Comparison of ENCODE assay signal across 6 cellular contexts in genomic region chr19:2266183-2266993, GRCh38. TPM values are rescaled to one million over a fixed set of nuclear protein-coding genes. Genes with fewer than 3 reads are reported as not detected.
A peak's percentile ranks its signal among the peaks of the same experiment; 100 is the strongest.
DNase-seq lines count a peak whose midpoint lies in the region; ATAC-seq and TF ChIP-seq lines count a peak whose summit lies in the region.

No MANE protein-coding gene starts in this region.

- no peaks in the 10 kb centered on the region for H3K27me3 ChIP-seq in GM23248 (replicated peaks; ENCODE audit: insufficient read depth)
- no peaks in the 10 kb centered on the region for H3K27me3 ChIP-seq in transverse colon

- no peak for TF ChIP-seq POLR2A in transverse colon (IDR thresholded peaks at IDR 0.05)

- H3F3A ChIP-seq in GM23248 (ENCODE audit: insufficient read depth) = no peaks in the 10 kb centered on the region

- H3K9me3 ChIP-seq in GM23248 (ENCODE audit: low read depth) = no peaks in the 10 kb centered on the region
- no peaks in the 10 kb centered on the region for H3K9me3 ChIP-seq in transverse colon

- H3K4me1 ChIP-seq in GM23248 (ENCODE audit: insufficient read depth) (peaks cover 12% of the 10 kb centered on the region; the same call in 1 of the 2 replicates), transverse colon (peaks cover 10 to 34% (median 25%) of the 10 kb centered on the region in 4 donors)

- in situ Hi-C loops in GM23248 (cut with MboI) = no loop called here
- in situ Hi-C loops in transverse colon (cut with MboI; ENCODE audit: low pct_ligation_motif_present in 1 of 4, low pct_unique_long_range_greater_than_20kb in 1 of 4, low sequenced_read_pairs in 3 of 4) = loop anchor here in 1 of 4 donors (25.0 kb wide), 1 partner anchor 104 kb away; the partner anchor contains the start of genes AP3D1 and DOT1L

- H3K4me3 ChIP-seq in GM23248 (peak overlapping the region; percentile 6; the same call in 1 of the 2 replicates), transverse colon (no peak overlapping the region)

- TF ChIP-seq CTCF in transverse colon (IDR thresholded peaks at IDR 0.05) = no peak

- no peaks in the 10 kb centered on the region for H4K20me1 ChIP-seq in GM23248 (ENCODE audit: insufficient read depth)

- H3K9ac ChIP-seq in GM23248 = peak overlapping the region; percentile 20; the same call in 1 of the 2 replicates

- 0 out of 2 replicates have a peak overlapping the region, but pooled peaks have one; percentile 1 for H3K27ac ChIP-seq in GM23248
- peak overlapping the region; percentile 44 to 71 (median 66) for H3K27ac ChIP-seq in transverse colon

- no peak for TF ChIP-seq EP300 in transverse colon (IDR thresholded peaks at IDR 0.05; ENCODE audit: low read depth)

- H3K36me3 ChIP-seq in GM23248 (ENCODE audit: low read depth) (no peaks in the 10 kb centered on the region), transverse colon (no peaks in the 10 kb centered on the region)

- H3K79me2 ChIP-seq in GM23248 (ENCODE audit: insufficient read depth) = peaks cover 35% of the 10 kb centered on the region

- H3K9me2 ChIP-seq in GM23248 (ENCODE audit: insufficient read depth) = no peaks in the 10 kb centered on the region

- intact Hi-C loops in left ventricle myocardium superior (cut with micrococcal nuclease) (no loop called here), transverse colon (cut with DNase I; ENCODE audit: low total_unique reads) (no loop called here)

- WGBS in GM23248 (ENCODE audit: low coverage in 1 of 2, low lambda C conversion rate in 2 of 2, missing lambda C conversion rate in 2 of 2), 2 experiments = 33 to 35% methylated on average over 18 of the region's 18 CpGs
- 41 to 63% methylated on average over 2 to 17 of the region's 18 CpGs for WGBS in transverse colon (ENCODE audit: low coverage in 1 of 2), 2 donors

- peak; percentile 95 for DNase-seq in GM23248
- peak; percentile 92 for DNase-seq in left ventricle myocardium superior
- peak; percentile 93 for DNase-seq in transverse colon
- DNase-seq in T1000 (lab: John Stamatoyannopoulos, UW) = no peak
- no peak for DNase-seq in SW 1271 (lab: John Stamatoyannopoulos, UW)

- H2AFZ ChIP-seq in GM23248 = peak overlapping the region; percentile 80

- peak overlapping the region; percentile 24 for H3K4me2 ChIP-seq in GM23248 (ENCODE audit: unreplicated experiment)

- ATAC-seq in SK-N-SH treated with all-trans-retinoic acid at 6 μM for 48 hours (peak; percentile 10; the same call in 2 of the 3 replicates), left ventricle myocardium superior (no peak)

TF ChIP-seq in SK-N-SH treated with all-trans-retinoic acid at 6 μM for 48 hours, 23 proteins besides CTCF, POLR2A, EP300 and RAD21:
- TF ChIP-seq ZC3H10 (CRISPR knock-in tag; IDR thresholded peaks at IDR 0.05) (no peak), GLIS3 (CRISPR knock-in tag; IDR thresholded peaks at IDR 0.05) (no peak), TCF4 (CRISPR knock-in tag; IDR thresholded peaks at IDR 0.05; ENCODE audit: borderline replicate concordance) (no peak), TOX (CRISPR knock-in tag; IDR thresholded peaks at IDR 0.05; ENCODE audit: borderline replicate concordance) (no peak), ISL1 (CRISPR knock-in tag; IDR thresholded peaks at IDR 0.05) (no peak), SNAI2 (CRISPR knock-in tag; IDR thresholded peaks at IDR 0.05) (no peak), CSRNP3 (CRISPR knock-in tag; IDR thresholded peaks at IDR 0.05) (no peak)

RNA-seq across cellular contexts. Expression of gene JSRP1, which starts 10.2 kb away (rescaled TPM):
- not detected in 2 replicates for total RNA-seq in GM23248 (2014; rRNA removed; shearing (Covaris generic))
- polyA plus RNA-seq in GM23248 (2016; fragmentation: Nextera tagmentation; extraction: Ambion mirVana) = 0.41 TPM in 1 of 2 replicates, not detected in the other
- not detected for total RNA-seq in left ventricle myocardium superior
- total RNA-seq in transverse colon = 1 to 10 TPM in 1 of 4 donors, not detected in 3; 5.6 TPM

RNA-seq across cellular contexts. Expression of gene PEAK3, which starts 15.6 kb away (rescaled TPM):
- total RNA-seq in GM23248 (2014; rRNA removed; shearing (Covaris generic)) = not detected in 2 replicates
- polyA plus RNA-seq in GM23248 (2016; fragmentation: Nextera tagmentation; extraction: Ambion mirVana) = 0.19 TPM in 1 of 2 replicates, not detected in the other
- total RNA-seq in left ventricle myocardium superior (0.87 TPM), transverse colon (1 to 10 TPM in 2 of 4 donors, under 1 TPM in 1, not detected in 1; 0.27 to 1.1 (median 1.1) TPM)

RNA-seq across cellular contexts. Expression of gene AMH, which starts 17.3 kb away (rescaled TPM):
- total RNA-seq in GM23248 (2014; rRNA removed; shearing (Covaris generic)) = not detected in 2 replicates
- not detected in 2 replicates for polyA plus RNA-seq in GM23248 (2016; fragmentation: Nextera tagmentation; extraction: Ambion mirVana)
- total RNA-seq in left ventricle myocardium superior (1.6 TPM), transverse colon (1 to 10 TPM in 2 of 4 donors, not detected in 2; 1.1 to 3.5 TPM)

RNA-seq across cellular contexts. Expression of gene SF3A2, which starts 29.8 kb away (rescaled TPM):
- 20.9 and 26.7 TPM in 2 replicates for total RNA-seq in GM23248 (2014; rRNA removed; shearing (Covaris generic))
- 13.7 and 16.8 TPM in 2 replicates for polyA plus RNA-seq in GM23248 (2016; fragmentation: Nextera tagmentation; extraction: Ambion mirVana)
- total RNA-seq in left ventricle myocardium superior (31.4 TPM), transverse colon (10 to 100 TPM; 35.8 to 54.6 (median 41.6) TPM)

RNA-seq across cellular contexts. Expression of gene PLEKHJ1, which starts 30.3 kb away (rescaled TPM):
- total RNA-seq in GM23248 (2014; rRNA removed; shearing (Covaris generic)) = 68.3 and 85.1 TPM in 2 replicates
- polyA plus RNA-seq in GM23248 (2016; fragmentation: Nextera tagmentation; extraction: Ambion mirVana) = 62.3 and 69.5 TPM in 2 replicates
- 60.7 TPM for total RNA-seq in left ventricle myocardium superior
- total RNA-seq in transverse colon = 100 to 1,000 TPM; 184 to 332 (median 254) TPM

Comparison
In these comparisons a context has a peak if more than half of its experiments do, and no peak if none do; other contexts are left out.
1. DNase-seq: peak in GM23248 (single experiment), left ventricle myocardium superior (single experiment) and transverse colon (single experiment); none in T1000 (single experiment) and SW 1271 (0 of 2).